9 cellular contexts compared by ENCODE assay signal in the genomic region with DNA sequence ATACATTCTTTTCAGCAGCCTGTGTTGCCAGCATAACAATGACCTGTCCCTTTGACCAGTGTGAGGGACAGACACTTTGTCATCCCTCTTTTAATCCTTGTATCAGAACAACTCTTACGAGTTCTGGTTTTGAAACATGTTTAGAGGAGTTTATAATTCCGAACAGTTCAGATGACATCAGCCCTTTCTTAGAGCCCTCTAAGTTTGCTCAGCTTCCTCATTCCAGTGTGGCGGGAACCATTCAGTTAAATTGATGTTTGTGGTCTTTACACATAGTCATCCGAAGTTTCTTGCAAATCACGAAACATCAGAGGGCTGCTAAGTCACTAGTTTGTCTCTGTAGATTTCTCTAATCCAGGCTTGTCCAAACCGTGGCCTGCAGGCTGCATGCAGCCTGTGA.
DNase-seq lines count a peak whose midpoint lies in the region; ATAC-seq lines count a peak whose summit lies in the region.
"Had no signal": no experiment of that assay in that cellular context is flagged by ENCODE, and none has a peak within 500 bp of the region (broad histone marks: within the 10 kb centered on the region; RNA-seq: fewer than 3 reads in every experiment).

No MANE protein-coding gene starts in this region.

- no peak overlapping the region for H3K4me3 Mint-ChIP-seq in stimulated activated naive CD8-positive, alpha-beta T cell treated with anti-CD3 and anti-CD28 coated beads, Interleukin-15, Interleukin-2, amounts not matched to agents 100 ng/mL and 50 ng/mL, for 24 hours
- no peak overlapping the region for H3K4me3 Mint-ChIP-seq in activated T-helper 17 cell treated with anti-CD3 and anti-CD28 coated beads, Interleukin-2, amount 50 U/mL, for 72 hours

- H3K27me3 Mint-ChIP-seq in stimulated activated naive CD8-positive, alpha-beta T cell treated with anti-CD3 and anti-CD28 coated beads, Interleukin-15, Interleukin-2, amounts not matched to agents 100 ng/mL and 50 ng/mL, for 24 hours, result no peaks in the 10 kb centered on the region
- no peaks in the 10 kb centered on the region for H3K27me3 Mint-ChIP-seq in activated T-helper 17 cell treated with anti-CD3 and anti-CD28 coated beads, Interleukin-2, amount 50 U/mL, for 72 hours

- H3K27ac Mint-ChIP-seq in stimulated activated naive CD8-positive, alpha-beta T cell treated with anti-CD3 and anti-CD28 coated beads, Interleukin-15, Interleukin-2, amounts not matched to agents 100 ng/mL and 50 ng/mL, for 24 hours, result peak overlapping the region; percentile 66
- H3K27ac Mint-ChIP-seq in activated T-helper 17 cell treated with anti-CD3 and anti-CD28 coated beads, Interleukin-2, amount 50 U/mL, for 72 hours, result peak overlapping the region; percentile 45

- H3K4me1 Mint-ChIP-seq in stimulated activated naive CD8-positive, alpha-beta T cell treated with anti-CD3 and anti-CD28 coated beads, Interleukin-15, Interleukin-2, amounts not matched to agents 100 ng/mL and 50 ng/mL, for 24 hours (ENCODE audit: low read depth), result peaks cover 75% of the 10 kb centered on the region
- H3K4me1 Mint-ChIP-seq in activated T-helper 17 cell treated with anti-CD3 and anti-CD28 coated beads, Interleukin-2, amount 50 U/mL, for 72 hours, result peaks cover 18% of the 10 kb centered on the region

- ATAC-seq in stimulated activated naive CD8-positive, alpha-beta T cell treated with anti-CD3 and anti-CD28 coated beads, Interleukin-15, Interleukin-2, amounts not matched to agents 100 U/mL and 50 U/mL, for 24 hours, result no peak
- no peak for ATAC-seq in activated T-helper 17 cell treated with anti-CD3 and anti-CD28 coated beads, Interleukin-2, amount 50 U/mL, for 72 hours (replicated peaks)
- ATAC-seq in GM21390 (IDR thresholded peaks at IDR 0.05; ENCODE audit: unreplicated experiment), result no peak

- peaks cover 9% of the 10 kb centered on the region for H3K36me3 Mint-ChIP-seq in stimulated activated naive CD8-positive, alpha-beta T cell treated with anti-CD3 and anti-CD28 coated beads, Interleukin-15, Interleukin-2, amounts not matched to agents 100 ng/mL and 50 ng/mL, for 24 hours (ENCODE audit: low read depth)
- peaks cover 10% of the 10 kb centered on the region for H3K36me3 Mint-ChIP-seq in activated T-helper 17 cell treated with anti-CD3 and anti-CD28 coated beads, Interleukin-2, amount 50 U/mL, for 72 hours (ENCODE audit: low read depth)

- DNase-seq in stimulated activated naive CD8-positive, alpha-beta T cell treated with anti-CD3 and anti-CD28 coated beads, Interleukin-15, Interleukin-2, amounts not matched to agents 100 U/mL and 50 U/mL, for 24 hours, result no peak
- DNase-seq in kidney glomerular epithelial cell (lab: John Stamatoyannopoulos, UW), result peak; percentile 14
- no peak for DNase-seq in foreskin melanocyte
- no peak for DNase-seq in 8988T
- no peak for DNase-seq in iPS-NIHi7 (ENCODE audit: extremely low spot score)
- DNase-seq: COR-L47 had no signal

- no peaks in the 10 kb centered on the region for H3K9me3 Mint-ChIP-seq in stimulated activated naive CD8-positive, alpha-beta T cell treated with anti-CD3 and anti-CD28 coated beads, Interleukin-15, Interleukin-2, amounts not matched to agents 100 ng/mL and 50 ng/mL, for 24 hours
- H3K9me3 Mint-ChIP-seq in activated T-helper 17 cell treated with anti-CD3 and anti-CD28 coated beads, Interleukin-2, amount 50 U/mL, for 72 hours, result no peaks in the 10 kb centered on the region
